In genomic region chr11:31822604-31823371, GRCh38 we compare ENCODE assay signal across 17 cellular contexts. TPM values are rescaled to one million over a fixed set of nuclear protein-coding genes. Genes with fewer than 3 reads are reported as not detected.
A peak's percentile ranks its signal among the peaks of the same experiment; 100 is the strongest.
DNase-seq lines count a peak whose midpoint lies in the region; ATAC-seq, FAIRE-seq and TF ChIP-seq lines count a peak whose summit lies in the region.
"Had no signal": no experiment of that assay in that cellular context is flagged by ENCODE, and none has a peak within 500 bp of the region (broad histone marks: within the 10 kb centered on the region; RNA-seq: fewer than 3 reads in every experiment).

No MANE protein-coding gene starts in this region.

- H3K9me3 ChIP-seq in neuronal stem cell (replicated peaks in 1 of 2; ENCODE audit: control insufficient read depth in 2 of 2, insufficient read depth in 1 of 2, low read depth in 1 of 2, low read length in 2 of 2) = peaks cover 5 to 8% of the 10 kb centered on the region in 2 donors

- no peak overlapping the region for H3K4ac ChIP-seq in neuronal stem cell (ENCODE audit: low read length)

- no peak overlapping the region for H2BK15ac ChIP-seq in neuronal stem cell (ENCODE audit: low read length)

- no peak overlapping the region for H4K91ac ChIP-seq in neuronal stem cell (ENCODE audit: low read depth, low read length, poor library complexity)

- no peak overlapping the region for H3K4me3 ChIP-seq in neuronal stem cell (ENCODE audit: low read length in 2 of 2)
- H3K4me3 ChIP-seq: GM23248 had no signal

- H3K23ac ChIP-seq in neuronal stem cell (ENCODE audit: low read depth, low read length, poor library complexity) = no peak overlapping the region

- H3K79me1 ChIP-seq in neuronal stem cell (ENCODE audit: low read depth, low read length) = no peaks in the 10 kb centered on the region

- H3K4me1 ChIP-seq in foreskin keratinocyte (no peaks in the 10 kb centered on the region), neuronal stem cell (ENCODE audit: control insufficient read depth in 2 of 2, insufficient read depth in 1 of 2, low read depth in 1 of 2, low read length in 2 of 2) (peaks cover 5 to 14% of the 10 kb centered on the region in 2 donors)

- H2AK5ac ChIP-seq in neuronal stem cell (ENCODE audit: low read depth, low read length) = peak overlapping the region; percentile 71

- no peak for TF ChIP-seq CTCF in GM13977 (IDR thresholded peaks at IDR 0.05; ENCODE audit: extremely low read depth, insufficient read depth, missing control alignments)
- no peak for TF ChIP-seq CTCF in foreskin keratinocyte (conservative IDR thresholded peaks at IDR 0.05)

- H3K14ac ChIP-seq in neuronal stem cell (ENCODE audit: low read length) = no peak overlapping the region

- H2BK5ac ChIP-seq in neuronal stem cell (ENCODE audit: low read length) = no peak overlapping the region

- H2AFZ ChIP-seq in neuronal stem cell (ENCODE audit: low read length) = no peak overlapping the region
- H2AFZ ChIP-seq: GM23248 had no signal

- H3K36me3 ChIP-seq in neuronal stem cell (replicated peaks in 1 of 2; ENCODE audit: control insufficient read depth in 2 of 2, insufficient read depth in 2 of 2, low read length in 2 of 2) = no peaks in the 10 kb centered on the region

- in situ Hi-C loops in GM13977 (cut with MboI; ENCODE audit: low pct_unique_long_range_greater_than_20kb, low sequenced_read_pairs, unreplicated experiment) = loop anchor here (25.0 kb wide), 1 partner anchor 615 kb away; the partner anchor contains the start of gene WT1

- peak overlapping the region; percentile 35 for H3K18ac ChIP-seq in neuronal stem cell (ENCODE audit: low read length)

- no peak overlapping the region for H2BK120ac ChIP-seq in neuronal stem cell (ENCODE audit: low read depth, low read length)

- FAIRE-seq in HTR-8/SVneo (lab: Jason Lieb, UNC) = no peak

- no CpG with 5 or more reads among the region's 11 CpGs for WGBS in neuronal stem cell (ENCODE audit: extremely low coverage in 2 of 2, insufficient read length in 2 of 2, insufficient replicate concordance in 1 of 2), 2 donors

- H3K4me2 ChIP-seq in neuronal stem cell (ENCODE audit: insufficient read depth, low read length, poor library complexity, severe bottlenecking) = no peak overlapping the region

- H3K9ac ChIP-seq in neuronal stem cell (ENCODE audit: low read depth, low read length, poor library complexity) = no peak overlapping the region
- H3K9ac ChIP-seq: GM23248 had no signal

- DNase-seq in GM13977 (ENCODE audit: low spot score) (peak; percentile 21), M059J (ENCODE audit: low read depth) (peak; percentile 19), foreskin keratinocyte (no peak), neuronal stem cell (ENCODE audit: low spot score) (no peak), HTR-8/SVneo (ENCODE audit: insufficient read length, low spot score) (no peak), NCI-H526 treated with DMSO at 0.1 percent for 48 hours (lab: John Stamatoyannopoulos, UW) (no peak)
- DNase-seq: COR-L47, GM23248, HFFc6, MV-4-11, NCI-H187 treated with DMSO at 0.1 percent for 48 hours, NCI-H446, RPMI8226, SIG-M5 had no signal

- H2BK12ac ChIP-seq in neuronal stem cell (ENCODE audit: low read length) = peak overlapping the region; percentile 48

- no peak overlapping the region for H3K27ac ChIP-seq in foreskin keratinocyte
- H3K27ac ChIP-seq in neuronal stem cell (replicated peaks; ENCODE audit: low read length) = no peak overlapping the region
- H3K27ac ChIP-seq: GM23248 had no signal

- H3K27me3 ChIP-seq in foreskin keratinocyte = peaks cover 100% of the 10 kb centered on the region
- H3K27me3 ChIP-seq in neuronal stem cell (ENCODE audit: control insufficient read depth in 3 of 3, insufficient read depth in 3 of 3, low read depth in 1 of 3, low read length in 3 of 3) = peaks cover 49 to 100% (median 96%) of the 10 kb centered on the region in 3 experiments

- ATAC-seq in foreskin keratinocyte (peak; percentile 9), HG03520 (IDR thresholded peaks at IDR 0.05; ENCODE audit: unreplicated experiment) (no peak)

- H4K8ac ChIP-seq in neuronal stem cell (ENCODE audit: low read depth, low read length) = no peak overlapping the region

RNA-seq across cellular contexts. Expression of gene PAX6, which starts 11.7 kb away (rescaled TPM):
- 30.6 and 36.2 TPM in 2 replicates for total RNA-seq in M059J (2014; rRNA removed; shearing (Covaris generic))
- total RNA-seq in foreskin keratinocyte = not detected in 2 replicates
- 0.06 TPM in 1 of 2 replicates, not detected in the other for polyA plus RNA-seq in foreskin keratinocyte
- 254 TPM for polyA plus RNA-seq in neuronal stem cell (2013, experiment 1 of 2)
- polyA plus RNA-seq in neuronal stem cell (2013, experiment 2 of 2) = 259 TPM
- total RNA-seq: GM23248, HT-29 had no signal
- polyA plus RNA-seq: CD14-positive monocyte had no signal

Comparison
In these comparisons a context has a peak if more than half of its experiments do, and no peak if none do; other contexts are left out.
1. DNase-seq: peak in GM13977 (single experiment) and M059J (single experiment); none in foreskin keratinocyte (0 of 2), neuronal stem cell (single experiment), HTR-8/SVneo (single experiment) and NCI-H526 treated with DMSO at 0.1 percent for 48 hours (single experiment).
2. RNA of gene PAX6, which starts 11.7 kb away (total RNA-seq): 30.6 to 36.2 TPM in M059J; not detected in foreskin keratinocyte; every median in the first group is over 10 times any median in the second.